Comparison of ENCODE assay signal across 35 cellular contexts in genomic region chr6:85986681-85987080, GRCh38.
"Had no signal": no experiment of that assay in that cellular context is flagged by ENCODE, and none has a peak within 500 bp of the region (broad histone marks: within the 10 kb centered on the region; RNA-seq: fewer than 3 reads in every experiment).

No MANE protein-coding gene starts in this region.

- H3K4me3 ChIP-seq: MG63 had no signal

- DNase-seq: Karpas-422, Kasumi-1, MG63, MM.1S, MV-4-11, NCI-H1048, NCI-H1092, NCI-H1092 treated with DMSO at 0.1 percent for 48 hours, NCI-H1105, NCI-H1105 treated with DMSO at 0.1 percent for 48 hours, NCI-H1417, NCI-H1417 treated with DMSO at 0.1 percent for 48 hours, NCI-H1436, NCI-H1436 treated with DMSO at 0.1 percent for 48 hours, NCI-H146, NCI-H1694, NCI-H1694 treated with DMSO at 0.1 percent for 48 hours, NCI-H187, NCI-H187 treated with DMSO at 0.1 percent for 48 hours, NCI-H1930, NCI-H2029, NCI-H2029 treated with DMSO at 0.1 percent for 48 hours, NCI-H2081, NCI-H2081 treated with DMSO at 0.1 percent for 48 hours, NCI-H2107, NCI-H2171, NCI-H2171 treated with DMSO at 0.1 percent for 48 hours, NCI-H2227 treated with DMSO at 0.1 percent for 48 hours, NCI-H226, NCI-H345, NCI-H446, NCI-H446 treated with DMSO at 0.1 percent for 48 hours, NCI-H510A, NCI-H510A treated with DMSO at 0.1 percent for 48 hours, NCI-H524 had no signal

- H3K27me3 ChIP-seq: MG63 had no signal

- H3K9me3 ChIP-seq: MG63 had no signal

- H3K36me3 ChIP-seq: MG63 had no signal
